In genomic region chr7:127993317-127993716, GRCh38 we compare ENCODE assay signal across 28 cellular contexts. TPM values are rescaled to one million over a fixed set of nuclear protein-coding genes. Genes with fewer than 3 reads are reported as not detected.
"Had no signal": no experiment of that assay in that cellular context is flagged by ENCODE, and none has a peak within 500 bp of the region (broad histone marks: within the 10 kb centered on the region; RNA-seq: fewer than 3 reads in every experiment).

No MANE protein-coding gene starts in this region.

- H3K4me1 ChIP-seq: pancreas had no signal

- H3K4me2 ChIP-seq: smooth muscle cell had no signal

- FAIRE-seq: islet of Langerhans, kidney, pancreas had no signal

- H3K9me3 ChIP-seq: heart left ventricle, left lung, lower lobe of right lung, pancreas, right atrium auricular region, right lobe of liver, transverse colon, upper lobe of left lung, vagina had no signal

- H3K27me3 ChIP-seq: heart left ventricle, left lung, pancreas, right atrium auricular region, right lobe of liver, transverse colon, upper lobe of left lung, vagina had no signal

- DNase-seq: heart left ventricle; hypothalamus; immature natural killer cell; kidney; left colon; left lung; lower lobe of right lung; mammary epithelial cell; mesenchymal stem cell; naive B cell; natural killer cell; nucleus accumbens; pancreas; right lobe of liver; stimulated activated CD4-positive, alpha-beta T cell treated with anti-CD3 and anti-CD28 coated beads, Interleukin-12 subunit alpha, Interleukin-12 subunit beta, amount 100 ng/mL, for 4 hours; stimulated activated CD4-positive, alpha-beta T cell treated with anti-CD3 and anti-CD28 coated beads, Interleukin-15, amount 100 ng/mL, for 24 hours; stimulated activated CD4-positive, alpha-beta T cell treated with anti-CD3 and anti-CD28 coated beads, Interleukin-2, amount 100 ng/mL, for 24 hours; stimulated activated CD4-positive, alpha-beta T cell treated with anti-CD3 and anti-CD28 coated beads, Interleukin-4, amount 100 ng/mL, for 1 hour; stimulated activated naive CD4-positive, alpha-beta T cell; substantia nigra; transverse colon; upper lobe of left lung had no signal

- H3K27ac Mint-ChIP-seq: immature natural killer cell, natural killer cell, progenitor cell of endocrine pancreas had no signal

- H3K4me1 Mint-ChIP-seq: immature natural killer cell had no signal

- ATAC-seq: left colon, left lung, lower lobe of right lung, natural killer cell, pancreas had no signal

- H3K27ac ChIP-seq: heart left ventricle, left lung, lower lobe of right lung, pancreas, right atrium auricular region, right lobe of liver, transverse colon, upper lobe of left lung, vagina had no signal

- H3K9me3 Mint-ChIP-seq: immature natural killer cell; naive B cell; natural killer cell; stimulated activated naive CD8-positive, alpha-beta T cell treated with anti-CD3 and anti-CD28 coated beads, Interleukin-15, Interleukin-2, amounts not matched to agents 100 ng/mL and 50 ng/mL, for 24 hours had no signal

- H3K4me3 Mint-ChIP-seq: immature natural killer cell; naive B cell; natural killer cell; stimulated activated naive CD8-positive, alpha-beta T cell treated with anti-CD3 and anti-CD28 coated beads, Interleukin-15, Interleukin-2, amounts not matched to agents 100 ng/mL and 50 ng/mL, for 24 hours had no signal

- H3K36me3 Mint-ChIP-seq: natural killer cell had no signal

- H3K4me3 ChIP-seq: heart left ventricle, left lung, lower lobe of right lung, pancreas, right atrium auricular region, right lobe of liver, smooth muscle cell, transverse colon, upper lobe of left lung, vagina had no signal

- H3K36me3 ChIP-seq: right atrium auricular region, transverse colon had no signal

- H3K27me3 Mint-ChIP-seq: naive B cell; progenitor cell of endocrine pancreas; stimulated activated naive CD8-positive, alpha-beta T cell treated with anti-CD3 and anti-CD28 coated beads, Interleukin-15, Interleukin-2, amounts not matched to agents 100 ng/mL and 50 ng/mL, for 24 hours had no signal

RNA-seq across cellular contexts. Expression of gene LRRC4, which starts 37.9 kb away (rescaled TPM):
- total RNA-seq: smooth muscle cell had no signal
- polyA plus RNA-seq: smooth muscle cell had no signal
